In genomic region chr2:138012082-138012481, GRCh38 we compare ENCODE assay signal across 32 cellular contexts. TPM values are rescaled to one million over a fixed set of nuclear protein-coding genes. Genes with fewer than 3 reads are reported as not detected.
"Had no signal": no experiment of that assay in that cellular context is flagged by ENCODE, and none has a peak within 500 bp of the region (broad histone marks: within the 10 kb centered on the region; RNA-seq: fewer than 3 reads in every experiment).

No MANE protein-coding gene starts in this region.

- DNase-seq: activated CD4-positive, alpha-beta memory T cell treated with anti-CD3 and anti-CD28 coated beads, Interleukin-2, amount 10 ng/mL, durations not matched to agents 7 days and 5 days; activated CD4-positive, alpha-beta T cell treated with anti-CD3 and anti-CD28 coated beads for 1 hour; activated CD4-positive, alpha-beta T cell treated with anti-CD3 and anti-CD28 coated beads for 36 hours; activated CD4-positive, alpha-beta T cell treated with anti-CD3 and anti-CD28 coated beads for 48 hours; activated CD4-positive, alpha-beta T cell treated with anti-CD3 and anti-CD28 coated beads, Interleukin-2, amount 10 ng/mL, durations not matched to agents 7 days and 5 days; activated CD4-positive, alpha-beta T cell treated with anti-CD3 and anti-CD28 coated beads, Interleukin-2, amount 50 U/mL, for 48 hours; activated CD4-positive, CD25-positive, alpha-beta regulatory T cell; activated CD8-positive, alpha-beta memory T cell treated with anti-CD3 and anti-CD28 coated beads for 24 hours; activated CD8-positive, alpha-beta memory T cell treated with anti-CD3 and anti-CD28 coated beads, Interleukin-2, amount 10 ng/mL, durations not matched to agents 7 days and 5 days; activated CD8-positive, alpha-beta memory T cell treated with anti-CD3 and anti-CD28 coated beads, Interleukin-2, amount 50 U/mL, for 48 hours; activated CD8-positive, alpha-beta T cell treated with anti-CD3 and anti-CD28 coated beads, Interleukin-2, amount 10 ng/mL, durations not matched to agents 7 days and 5 days; activated effector memory CD4-positive, alpha-beta T cell treated with Interleukin-2 at 50 U/mL for 16 hours; activated gamma-delta T cell; activated naive CD4-positive, alpha-beta T cell treated with anti-CD3 and anti-CD28 coated beads, Interleukin-2, amount 10 ng/mL, durations not matched to agents 7 days and 5 days; activated naive CD4-positive, alpha-beta T cell treated with Interleukin-2 at 50 U/mL for 16 hours; activated naive CD8-positive, alpha-beta T cell treated with anti-CD3 and anti-CD28 coated beads, Interleukin-2, amount 10 ng/mL, durations not matched to agents 7 days and 5 days; activated naive CD8-positive, alpha-beta T cell treated with anti-CD3 and anti-CD28 coated beads, Interleukin-2, amount 50 U/mL, for 24 hours; activated T-cell treated with anti-CD3 and anti-CD28 coated beads, Interleukin-2, amount 50 U/mL, for 24 hours; activated T-cell treated with anti-CD3 and anti-CD28 coated beads, Interleukin-2, amount 50 U/mL, for 48 hours; amygdala; anterior cingulate cortex; caudate nucleus; cerebellar nuclear complex; T-helper 2 cell; T-helper 9 cell had no signal

- H3K9me3 ChIP-seq: ascending aorta had no signal

- H3K4me3 ChIP-seq: ascending aorta, cardiac muscle cell had no signal

- ATAC-seq: activated CD4-positive, alpha-beta T cell treated with anti-CD3 and anti-CD28 coated beads for 36 hours; activated CD4-positive, CD25-positive, alpha-beta regulatory T cell treated with anti-CD3 and anti-CD28 coated beads, Interleukin-2, amount 50 U/mL, for 24 hours; activated CD8-positive, alpha-beta memory T cell treated with anti-CD3 and anti-CD28 coated beads, Interleukin-2, amount 10 ng/mL, durations not matched to agents 7 days and 5 days; activated CD8-positive, alpha-beta T cell treated with anti-CD3 and anti-CD28 coated beads, Interleukin-2, amount 10 ng/mL, durations not matched to agents 7 days and 5 days; activated naive CD8-positive, alpha-beta T cell treated with anti-CD3 and anti-CD28 coated beads, Interleukin-2, amount 50 U/mL, for 24 hours; WTC11 had no signal

- H3K27ac ChIP-seq: ascending aorta, cardiac muscle cell, VCaP had no signal

- H3K27me3 ChIP-seq: ascending aorta, cardiac muscle cell had no signal

- FAIRE-seq: bronchial epithelial cell had no signal

- H3K36me3 ChIP-seq: cardiac muscle cell had no signal

- H3K4me1 ChIP-seq: ascending aorta had no signal

RNA-seq across cellular contexts. Expression of gene HNMT, which starts 47.8 kb away (rescaled TPM):
- total RNA-seq: activated CD4-positive, alpha-beta memory T cell treated with anti-CD3 and anti-CD28 coated beads, Interleukin-2, amount 10 ng/mL, durations not matched to agents 7 days and 5 days; activated CD4-positive, alpha-beta T cell treated with anti-CD3 and anti-CD28 coated beads for 36 hours; activated CD4-positive, alpha-beta T cell treated with anti-CD3 and anti-CD28 coated beads, Interleukin-2, amount 10 ng/mL, durations not matched to agents 7 days and 5 days; activated CD8-positive, alpha-beta memory T cell treated with anti-CD3 and anti-CD28 coated beads, Interleukin-2, amount 10 ng/mL, durations not matched to agents 7 days and 5 days; activated CD8-positive, alpha-beta T cell treated with anti-CD3 and anti-CD28 coated beads, Interleukin-2, amount 10 ng/mL, durations not matched to agents 7 days and 5 days; activated T-helper 2 cell treated with anti-CD3 and anti-CD28 coated beads, Interferon-gamma antibody, Interleukin-2, Interleukin-4, amounts not matched to agents 10 μg/mL and 5 μg/mL and 100 μg/mL, durations not matched to agents 14 hours and 24 hours and 36 hours had no signal
